ENCODE assay signal across 7 cellular contexts in the genomic region with DNA sequence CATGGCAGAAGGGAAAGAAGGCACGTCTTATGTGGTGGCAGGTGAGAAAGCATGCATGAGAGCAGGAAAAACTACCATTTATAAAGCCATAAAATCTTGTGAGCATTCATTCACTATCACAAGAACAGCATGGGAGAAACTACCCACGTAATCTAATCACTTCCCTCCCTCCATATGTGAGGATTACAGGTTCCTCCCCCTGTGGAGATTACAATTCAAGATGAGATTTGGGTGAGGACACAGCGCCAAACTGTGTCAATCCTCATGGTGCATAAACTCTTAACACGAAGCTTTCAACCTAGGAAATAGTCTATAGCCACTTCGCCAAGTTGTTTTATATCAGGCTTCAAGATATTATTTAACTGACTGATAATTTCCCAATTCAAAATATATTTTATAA.
"Had no signal": no experiment of that assay in that cellular context is flagged by ENCODE, and none has a peak within 500 bp of the region (broad histone marks: within the 10 kb centered on the region; RNA-seq: fewer than 3 reads in every experiment).

No MANE protein-coding gene starts in this region.

- H3K36me3 Mint-ChIP-seq: IgD-negative memory B cell had no signal

- H3K4me3 ChIP-seq: GM23338 had no signal

- H3K4me1 Mint-ChIP-seq: IgD-negative memory B cell had no signal

- H3K27ac Mint-ChIP-seq: GM23338, H9, IgD-negative memory B cell had no signal

- DNase-seq: H9, HCEC 1CT had no signal

- H3K9me3 Mint-ChIP-seq: GM23338 had no signal

- H3K4me3 Mint-ChIP-seq: GM23338, H9, IgD-negative memory B cell had no signal

- FAIRE-seq: H1, H54, HTR-8/SVneo had no signal
